33 cellular contexts compared by ENCODE assay signal in genomic region chr22:27148025-27148424, GRCh38.
"Had no signal": no experiment of that assay in that cellular context is flagged by ENCODE, and none has a peak within 500 bp of the region (broad histone marks: within the 10 kb centered on the region; RNA-seq: fewer than 3 reads in every experiment).

No MANE protein-coding gene starts in this region.

- H3K36me3 ChIP-seq: ascending aorta, brain microvascular endothelial cell, breast epithelium had no signal

- H3K27me3 ChIP-seq: ascending aorta, brain microvascular endothelial cell had no signal

- H3K27ac ChIP-seq: ascending aorta, brain microvascular endothelial cell, breast epithelium had no signal

- H3K27ac Mint-ChIP-seq: activated B cell treated with CpG ODN at 0.5 μM for 24 hours; activated CD4-positive, alpha-beta memory T cell treated with anti-CD3 and anti-CD28 coated beads, Interleukin-2, amount 10 ng/mL, durations not matched to agents 7 days and 5 days; activated CD4-positive, alpha-beta T cell treated with anti-CD3 and anti-CD28 coated beads, Interleukin-2, amount 10 ng/mL, durations not matched to agents 7 days and 5 days; activated CD8-positive, alpha-beta memory T cell treated with anti-CD3 and anti-CD28 coated beads, Interleukin-2, amount 10 ng/mL, durations not matched to agents 7 days and 5 days; activated CD8-positive, alpha-beta T cell treated with anti-CD3 and anti-CD28 coated beads, Interleukin-2, amount 10 ng/mL, durations not matched to agents 7 days and 5 days; activated naive CD4-positive, alpha-beta T cell treated with anti-CD3 and anti-CD28 coated beads, Interleukin-2, amount 10 ng/mL, durations not matched to agents 7 days and 5 days; activated naive CD4-positive, alpha-beta T cell treated with anti-CD3 and anti-CD28 coated beads, Interleukin-2, amount 50 U/mL, for 24 hours; activated naive CD8-positive, alpha-beta T cell; activated naive CD8-positive, alpha-beta T cell treated with anti-CD3 and anti-CD28 coated beads, Interleukin-2, amount 10 ng/mL, durations not matched to agents 7 days and 5 days; activated naive CD8-positive, alpha-beta T cell treated with anti-CD3 and anti-CD28 coated beads, Interleukin-2, amount 50 U/mL, for 24 hours; activated T-cell treated with anti-CD3 and anti-CD28 coated beads, Interleukin-2, amount 50 U/mL, for 24 hours; activated T-helper 2 cell treated with anti-CD3 and anti-CD28 coated beads, Interferon-gamma antibody, Interleukin-2, Interleukin-4, amounts not matched to agents 10 μg/mL and 5 μg/mL and 100 μg/mL, durations not matched to agents 14 hours and 24 hours and 36 hours; T-helper 1 cell treated with Interleukin-12 subunit alpha and Interleukin-12 subunit beta and Interleukin-4 antibody, amounts not matched to agents 30 μg/mL and 1 μg/mL, for 36 hours; T-helper 2 cell treated with Interferon-gamma antibody and Interleukin-4, amounts not matched to agents 5 μg/mL and 100 μg/mL, for 36 hours had no signal

- H3K36me3 Mint-ChIP-seq: activated CD8-positive, alpha-beta memory T cell treated with anti-CD3 and anti-CD28 coated beads, Interleukin-2, amount 10 ng/mL, durations not matched to agents 7 days and 5 days; activated naive CD4-positive, alpha-beta T cell treated with anti-CD3 and anti-CD28 coated beads, Interleukin-2, amount 10 ng/mL, durations not matched to agents 7 days and 5 days; activated naive CD4-positive, alpha-beta T cell treated with anti-CD3 and anti-CD28 coated beads, Interleukin-2, amount 50 U/mL, for 24 hours; activated naive CD8-positive, alpha-beta T cell treated with anti-CD3 and anti-CD28 coated beads, Interleukin-2, amount 10 ng/mL, durations not matched to agents 7 days and 5 days had no signal

- H3K4me1 ChIP-seq: ascending aorta, breast epithelium had no signal

- H3K9me3 Mint-ChIP-seq: activated CD4-positive, alpha-beta memory T cell treated with anti-CD3 and anti-CD28 coated beads, Interleukin-2, amount 10 ng/mL, durations not matched to agents 7 days and 5 days; activated T-cell treated with anti-CD3 and anti-CD28 coated beads, Interleukin-2, amount 50 U/mL, for 24 hours; activated T-helper 2 cell treated with anti-CD3 and anti-CD28 coated beads, Interferon-gamma antibody, Interleukin-2, Interleukin-4, amounts not matched to agents 10 μg/mL and 5 μg/mL and 100 μg/mL, durations not matched to agents 14 hours and 24 hours and 36 hours; T-helper 1 cell treated with Interleukin-12 subunit alpha and Interleukin-12 subunit beta and Interleukin-4 antibody, amounts not matched to agents 30 μg/mL and 1 μg/mL, for 36 hours had no signal

- H3K9me3 ChIP-seq: ascending aorta, breast epithelium had no signal

- H3K4me1 Mint-ChIP-seq: activated B cell treated with CpG ODN at 0.5 μM for 24 hours; activated CD8-positive, alpha-beta memory T cell treated with anti-CD3 and anti-CD28 coated beads, Interleukin-2, amount 10 ng/mL, durations not matched to agents 7 days and 5 days had no signal

- H3K4me3 ChIP-seq: ascending aorta, breast epithelium had no signal

- DNase-seq: activated B cell treated with CpG ODN at 0.5 μM for 24 hours; activated CD4-positive, alpha-beta memory T cell treated with anti-CD3 and anti-CD28 coated beads, Interleukin-2, amount 10 ng/mL, durations not matched to agents 7 days and 5 days; activated CD4-positive, alpha-beta T cell treated with anti-CD3 and anti-CD28 coated beads for 48 hours; activated CD4-positive, alpha-beta T cell treated with anti-CD3 and anti-CD28 coated beads, Interleukin-2, amount 10 ng/mL, durations not matched to agents 7 days and 5 days; activated CD4-positive, alpha-beta T cell treated with anti-CD3 and anti-CD28 coated beads, Interleukin-2, amount 50 U/mL, for 48 hours; activated CD4-positive, CD25-positive, alpha-beta regulatory T cell treated with anti-CD3 and anti-CD28 coated beads, Interleukin-2, amount 50 U/mL, for 72 hours; activated CD8-positive, alpha-beta memory T cell treated with anti-CD3 and anti-CD28 coated beads for 24 hours; activated CD8-positive, alpha-beta memory T cell treated with anti-CD3 and anti-CD28 coated beads, Interleukin-2, amount 10 ng/mL, durations not matched to agents 7 days and 5 days; activated CD8-positive, alpha-beta memory T cell treated with anti-CD3 and anti-CD28 coated beads, Interleukin-2, amount 50 U/mL, for 48 hours; activated CD8-positive, alpha-beta T cell treated with anti-CD3 and anti-CD28 coated beads, Interleukin-2, amount 10 ng/mL, durations not matched to agents 7 days and 5 days; activated effector memory CD4-positive, alpha-beta T cell treated with Interleukin-2 at 50 U/mL for 16 hours; activated gamma-delta T cell; activated naive CD4-positive, alpha-beta T cell treated with anti-CD3 and anti-CD28 coated beads, Interleukin-2, amount 10 ng/mL, durations not matched to agents 7 days and 5 days; activated naive CD4-positive, alpha-beta T cell treated with Interleukin-2 at 50 U/mL for 16 hours; activated naive CD8-positive, alpha-beta T cell treated with anti-CD3 and anti-CD28 coated beads, Interleukin-2, amount 10 ng/mL, durations not matched to agents 7 days and 5 days; activated naive CD8-positive, alpha-beta T cell treated with anti-CD3 and anti-CD28 coated beads, Interleukin-2, amount 50 U/mL, for 24 hours; activated T-cell treated with anti-CD3 and anti-CD28 coated beads, Interleukin-2, amount 50 U/mL, for 24 hours; activated T-cell treated with anti-CD3 and anti-CD28 coated beads, Interleukin-2, amount 50 U/mL, for 48 hours; amygdala; anterior cingulate cortex; brain microvascular endothelial cell; central memory CD4-positive, alpha-beta T cell; T-helper 1 cell; T-helper 2 cell; T-helper 9 cell had no signal

- H3K4me3 Mint-ChIP-seq: activated B cell treated with CpG ODN at 0.5 μM for 24 hours; activated CD4-positive, alpha-beta memory T cell treated with anti-CD3 and anti-CD28 coated beads, Interleukin-2, amount 10 ng/mL, durations not matched to agents 7 days and 5 days; activated CD4-positive, alpha-beta T cell treated with anti-CD3 and anti-CD28 coated beads, Interleukin-2, amount 10 ng/mL, durations not matched to agents 7 days and 5 days; activated CD8-positive, alpha-beta memory T cell treated with anti-CD3 and anti-CD28 coated beads, Interleukin-2, amount 10 ng/mL, durations not matched to agents 7 days and 5 days; activated CD8-positive, alpha-beta T cell treated with anti-CD3 and anti-CD28 coated beads, Interleukin-2, amount 10 ng/mL, durations not matched to agents 7 days and 5 days; activated naive CD4-positive, alpha-beta T cell treated with anti-CD3 and anti-CD28 coated beads, Interleukin-2, amount 10 ng/mL, durations not matched to agents 7 days and 5 days; activated naive CD4-positive, alpha-beta T cell treated with anti-CD3 and anti-CD28 coated beads, Interleukin-2, amount 50 U/mL, for 24 hours; activated naive CD8-positive, alpha-beta T cell; activated naive CD8-positive, alpha-beta T cell treated with anti-CD3 and anti-CD28 coated beads, Interleukin-2, amount 10 ng/mL, durations not matched to agents 7 days and 5 days; activated naive CD8-positive, alpha-beta T cell treated with anti-CD3 and anti-CD28 coated beads, Interleukin-2, amount 50 U/mL, for 24 hours; activated T-cell treated with anti-CD3 and anti-CD28 coated beads, Interleukin-2, amount 50 U/mL, for 24 hours; T-helper 1 cell treated with Interleukin-12 subunit alpha and Interleukin-12 subunit beta and Interleukin-4 antibody, amounts not matched to agents 30 μg/mL and 1 μg/mL, for 36 hours; T-helper 2 cell treated with Interferon-gamma antibody and Interleukin-4, amounts not matched to agents 5 μg/mL and 100 μg/mL, for 36 hours had no signal

- FAIRE-seq: TTC549 had no signal
